Comparison of ENCODE assay signal across 1 cellular context in genomic region chr4:185834088-185834487, GRCh38.
TF ChIP-seq lines count a peak whose summit lies in the region.

No MANE protein-coding gene starts in this region.

TF ChIP-seq in GM23338, 12 proteins besides CTCF, POLR2A, EP300 and RAD21:
- TF ChIP-seq JUNB (IDR thresholded peaks at IDR 0.05; ENCODE audit: unreplicated experiment), result no peak
